Comparison of ENCODE assay signal across 12 cellular contexts in the genomic region with DNA sequence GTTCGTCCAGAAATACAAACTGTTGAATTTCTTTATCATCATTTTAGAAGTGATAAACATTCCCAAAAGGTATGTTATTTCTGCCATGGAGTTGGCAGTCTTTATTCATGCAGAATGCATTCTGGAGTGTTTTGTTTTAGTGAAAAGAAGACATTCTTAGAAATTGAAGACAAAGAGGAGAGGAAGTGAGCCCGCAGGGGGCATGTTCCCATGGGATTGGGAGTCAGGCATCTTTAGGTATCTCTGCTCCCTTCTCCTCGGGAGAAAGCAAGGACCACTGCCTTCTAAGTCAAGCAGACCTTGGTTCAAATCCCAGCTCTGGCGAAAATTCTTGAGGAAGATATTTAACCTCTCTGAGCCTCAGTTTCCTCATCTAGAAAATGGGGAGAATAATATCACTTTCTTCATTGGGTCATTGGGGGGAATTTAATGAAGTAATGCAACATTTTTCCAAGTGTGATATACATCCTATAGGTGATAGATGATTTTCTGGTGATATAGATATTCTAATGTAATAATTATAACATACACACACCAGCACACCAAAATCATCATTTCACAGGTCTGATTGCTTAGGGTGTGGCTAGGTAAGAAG. TPM values are rescaled to one million over a fixed set of nuclear protein-coding genes. Genes with fewer than 3 reads are reported as not detected.
DNase-seq lines count a peak whose midpoint lies in the region; ATAC-seq and TF ChIP-seq lines count a peak whose summit lies in the region.
"Had no signal": no experiment of that assay in that cellular context is flagged by ENCODE, and none has a peak within 500 bp of the region (broad histone marks: within the 10 kb centered on the region; RNA-seq: fewer than 3 reads in every experiment).

No MANE protein-coding gene starts in this region.

- H3K36me3 ChIP-seq in iPS-20b (ENCODE audit: insufficient read depth, low read depth, low read length) (no peaks in the 10 kb centered on the region), vagina (no peaks in the 10 kb centered on the region)
- H3K36me3 ChIP-seq: HAP-1 had no signal

- H3K4me1 ChIP-seq in iPS-20b (ENCODE audit: insufficient read depth, low read length): peaks cover 27% of the 10 kb centered on the region; the same call in 1 of the 2 replicates
- H3K4me1 ChIP-seq in vagina: peaks cover 9% of the 10 kb centered on the region

- H3K9me3 ChIP-seq in T-helper 17 cell (ENCODE audit: control insufficient read depth, low read length, poor library complexity, severe bottlenecking) (peaks cover 2% of the 10 kb centered on the region), iPS-20b (ENCODE audit: insufficient read depth, low read depth, low read length) (peaks cover 7% of the 10 kb centered on the region; the same call in 1 of the 2 replicates), vagina (no peaks in the 10 kb centered on the region)

- intact Hi-C loops in vagina (cut with DNase I): no loop called here

- no peak overlapping the region; the same call in 1 of the 2 replicates for H3K4me3 ChIP-seq in iPS-20b (ENCODE audit: low read length)
- no peak overlapping the region for H3K4me3 ChIP-seq in vagina
- H3K4me3 ChIP-seq: HAP-1 had no signal

- H3K9ac ChIP-seq in iPS-20b (ENCODE audit: low read depth, low read length): peak overlapping the region; percentile 65; the same call in 1 of the 2 replicates

- no peaks in the 10 kb centered on the region for H3K9me3 Mint-ChIP-seq in activated naive CD4-positive, alpha-beta T cell treated with anti-CD3 and anti-CD28 coated beads, Interleukin-2, amount 50 U/mL, for 24 hours

- peak overlapping the region; percentile 93 for H3K27ac Mint-ChIP-seq in activated naive CD4-positive, alpha-beta T cell treated with anti-CD3 and anti-CD28 coated beads, Interleukin-2, amount 50 U/mL, for 24 hours
- H3K27ac Mint-ChIP-seq in T-helper 17 cell: peak overlapping the region; percentile 98

- ATAC-seq in T-helper 17 cell (no peak), GM21619 (IDR thresholded peaks at IDR 0.05; ENCODE audit: unreplicated experiment) (no peak)

- no peak for TF ChIP-seq POLR2A in vagina (IDR thresholded peaks at IDR 0.05)

- in situ Hi-C loops in GM13977 (cut with MboI; ENCODE audit: low pct_unique_long_range_greater_than_20kb, low sequenced_read_pairs, unreplicated experiment): loop anchor here (25.0 kb wide), 3 partner anchors 96 to 846 kb away; partner anchors contain the start of genes LIAS, RPL9 and UBE2K

- peak overlapping the region; percentile 62 for H3K27ac ChIP-seq in iPS-20b (ENCODE audit: low read length)
- peak overlapping the region; percentile 42 for H3K27ac ChIP-seq in vagina

- H3K4me3 Mint-ChIP-seq in activated naive CD4-positive, alpha-beta T cell treated with anti-CD3 and anti-CD28 coated beads, Interleukin-2, amount 50 U/mL, for 24 hours: peak overlapping the region; percentile 80
- H3K4me3 Mint-ChIP-seq in T-helper 17 cell: peak overlapping the region; percentile 87

- no peak for TF ChIP-seq CTCF in vagina (IDR thresholded peaks at IDR 0.05)
- no peak for TF ChIP-seq CTCF in GM13977 (IDR thresholded peaks at IDR 0.05; ENCODE audit: extremely low read depth, insufficient read depth, missing control alignments)

- H3K27me3 ChIP-seq in iPS-20b (ENCODE audit: insufficient read depth, low read length): no peaks in the 10 kb centered on the region
- H3K27me3 ChIP-seq in vagina: no peaks in the 10 kb centered on the region

- H3K36me3 Mint-ChIP-seq in activated naive CD4-positive, alpha-beta T cell treated with anti-CD3 and anti-CD28 coated beads, Interleukin-2, amount 50 U/mL, for 24 hours: no peaks in the 10 kb centered on the region
- H3K36me3 Mint-ChIP-seq in T-helper 17 cell (ENCODE audit: low read depth): no peaks in the 10 kb centered on the region

- no peaks in the 10 kb centered on the region for H3K27me3 Mint-ChIP-seq in activated naive CD4-positive, alpha-beta T cell treated with anti-CD3 and anti-CD28 coated beads, Interleukin-2, amount 50 U/mL, for 24 hours
- no peaks in the 10 kb centered on the region for H3K27me3 Mint-ChIP-seq in T-helper 17 cell

- peaks cover 92% of the 10 kb centered on the region for H3K4me1 Mint-ChIP-seq in activated naive CD4-positive, alpha-beta T cell treated with anti-CD3 and anti-CD28 coated beads, Interleukin-2, amount 50 U/mL, for 24 hours
- peaks cover 54% of the 10 kb centered on the region for H3K4me1 Mint-ChIP-seq in T-helper 17 cell

- DNase-seq in activated naive CD4-positive, alpha-beta T cell treated with Interleukin-2 at 50 U/mL for 16 hours: no peak
- no peak for DNase-seq in T-helper 17 cell
- no peak for DNase-seq in vagina (ENCODE audit: extremely low spot score in 2 of 2)
- no peak for DNase-seq in GM13977 (ENCODE audit: low spot score)
- DNase-seq in SIG-M5 treated with dmso at 0.1 percent for 504 hours (lab: John Stamatoyannopoulos, UW; ENCODE audit: unreplicated experiment): no peak
- DNase-seq: SHP77 treated with DMSO at 0.1 percent for 48 hours had no signal

RNA-seq across cellular contexts. Expression of gene CHRNA9, which starts 26.5 kb away (rescaled TPM):
- not detected for total RNA-seq in T-helper 17 cell
- total RNA-seq in vagina: not detected
- total RNA-seq: epithelial cell of proximal tubule, omental fat pad had no signal
